Comparison of ENCODE assay signal across 1 cellular context in the genomic region with DNA sequence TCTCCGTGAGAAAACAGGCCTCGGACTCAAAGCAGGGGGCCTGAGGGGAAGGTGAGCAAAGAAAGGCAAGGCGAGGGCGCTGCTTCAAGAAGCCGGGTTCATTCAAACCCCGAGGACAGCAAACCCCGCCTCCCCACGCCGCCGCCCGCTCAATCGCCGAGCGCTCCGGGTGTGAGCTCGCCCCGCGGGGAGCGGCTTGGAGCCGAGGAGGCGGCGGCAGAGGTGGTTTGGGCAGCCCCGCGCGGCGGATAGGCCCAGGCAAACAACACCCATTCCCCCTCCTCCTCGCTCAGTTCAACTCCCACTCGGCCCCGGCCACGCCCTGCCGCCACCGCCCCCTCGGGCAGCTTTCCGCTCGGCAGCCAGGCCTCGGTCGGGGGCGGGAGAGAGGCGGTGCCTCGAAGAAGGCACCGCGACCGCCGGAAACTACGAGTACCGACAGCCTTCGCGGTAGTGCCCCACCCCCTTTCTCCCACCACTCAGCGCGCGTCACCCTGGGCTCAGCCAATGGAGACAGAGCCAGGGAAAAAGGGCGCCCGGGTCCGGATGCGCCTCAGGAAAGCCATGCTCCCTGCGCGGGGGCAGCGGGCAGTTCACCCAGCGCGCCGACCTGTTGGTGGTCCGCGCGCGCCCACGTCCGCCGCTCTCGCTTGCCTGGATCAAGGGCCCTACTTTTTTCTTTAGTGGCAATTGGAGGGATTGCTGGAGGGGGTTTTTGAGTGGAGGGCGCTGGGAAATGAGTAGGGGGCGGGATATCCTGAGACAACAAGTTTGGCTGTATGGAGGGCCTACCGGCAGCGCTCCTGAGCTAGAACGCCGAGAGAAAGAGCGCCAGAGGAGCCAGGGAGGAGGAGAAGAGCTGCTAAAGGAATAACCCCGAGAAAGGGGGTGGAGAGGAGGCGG.
A peak's percentile ranks its signal among the peaks of the same experiment; 100 is the strongest.
TF ChIP-seq lines count a peak whose summit lies in the region.

No MANE protein-coding gene starts in this region.

TF ChIP-seq in K562, 482 proteins besides CTCF, POLR2A, EP300 and RAD21 (continued from another document and continues in another):
- no peak for TF ChIP-seq MYBL2 (IDR thresholded peaks at IDR 0.05; ENCODE audit: low read depth)
- no peak for TF ChIP-seq MYBL2 (CRISPR knock-in tag; IDR thresholded peaks at IDR 0.05; ENCODE audit: borderline replicate concordance)
- TF ChIP-seq ZNF586 (CRISPR knock-in tag; conservative IDR thresholded peaks at IDR 0.05): no peak
- TF ChIP-seq, protein P1, sequence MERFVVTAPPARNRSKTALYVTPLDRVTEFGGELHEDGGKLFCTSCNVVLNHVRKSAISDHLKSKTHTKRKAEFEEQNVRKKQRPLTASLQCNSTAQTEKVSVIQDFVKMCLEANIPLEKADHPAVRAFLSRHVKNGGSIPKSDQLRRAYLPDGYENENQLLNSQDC (CRISPR knock-in tag; IDR thresholded peaks at IDR 0.05): no peak
- TF ChIP-seq, protein P2, sequence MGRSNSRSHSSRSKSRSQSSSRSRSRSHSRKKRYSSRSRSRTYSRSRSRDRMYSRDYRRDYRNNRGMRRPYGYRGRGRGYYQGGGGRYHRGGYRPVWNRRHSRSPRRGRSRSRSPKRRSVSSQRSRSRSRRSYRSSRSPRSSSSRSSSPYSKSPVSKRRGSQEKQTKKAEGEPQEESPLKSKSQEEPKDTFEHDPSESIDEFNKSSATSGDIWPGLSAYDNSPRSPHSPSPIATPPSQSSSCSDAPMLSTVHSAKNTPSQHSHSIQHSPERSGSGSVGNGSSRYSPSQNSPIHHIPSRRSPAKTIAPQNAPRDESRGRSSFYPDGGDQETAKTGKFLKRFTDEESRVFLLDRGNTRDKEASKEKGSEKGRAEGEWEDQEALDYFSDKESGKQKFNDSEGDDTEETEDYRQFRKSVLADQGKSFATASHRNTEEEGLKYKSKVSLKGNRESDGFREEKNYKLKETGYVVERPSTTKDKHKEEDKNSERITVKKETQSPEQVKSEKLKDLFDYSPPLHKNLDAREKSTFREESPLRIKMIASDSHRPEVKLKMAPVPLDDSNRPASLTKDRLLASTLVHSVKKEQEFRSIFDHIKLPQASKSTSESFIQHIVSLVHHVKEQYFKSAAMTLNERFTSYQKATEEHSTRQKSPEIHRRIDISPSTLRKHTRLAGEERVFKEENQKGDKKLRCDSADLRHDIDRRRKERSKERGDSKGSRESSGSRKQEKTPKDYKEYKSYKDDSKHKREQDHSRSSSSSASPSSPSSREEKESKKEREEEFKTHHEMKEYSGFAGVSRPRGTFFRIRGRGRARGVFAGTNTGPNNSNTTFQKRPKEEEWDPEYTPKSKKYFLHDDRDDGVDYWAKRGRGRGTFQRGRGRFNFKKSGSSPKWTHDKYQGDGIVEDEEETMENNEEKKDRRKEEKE (IDR thresholded peaks at IDR 0.05; ENCODE audit: borderline replicate concordance in 1 of 2, control insufficient read depth in 1 of 2, low read depth in 2 of 2, low read length in 1 of 2): no peak
- TF ChIP-seq, protein P3, sequence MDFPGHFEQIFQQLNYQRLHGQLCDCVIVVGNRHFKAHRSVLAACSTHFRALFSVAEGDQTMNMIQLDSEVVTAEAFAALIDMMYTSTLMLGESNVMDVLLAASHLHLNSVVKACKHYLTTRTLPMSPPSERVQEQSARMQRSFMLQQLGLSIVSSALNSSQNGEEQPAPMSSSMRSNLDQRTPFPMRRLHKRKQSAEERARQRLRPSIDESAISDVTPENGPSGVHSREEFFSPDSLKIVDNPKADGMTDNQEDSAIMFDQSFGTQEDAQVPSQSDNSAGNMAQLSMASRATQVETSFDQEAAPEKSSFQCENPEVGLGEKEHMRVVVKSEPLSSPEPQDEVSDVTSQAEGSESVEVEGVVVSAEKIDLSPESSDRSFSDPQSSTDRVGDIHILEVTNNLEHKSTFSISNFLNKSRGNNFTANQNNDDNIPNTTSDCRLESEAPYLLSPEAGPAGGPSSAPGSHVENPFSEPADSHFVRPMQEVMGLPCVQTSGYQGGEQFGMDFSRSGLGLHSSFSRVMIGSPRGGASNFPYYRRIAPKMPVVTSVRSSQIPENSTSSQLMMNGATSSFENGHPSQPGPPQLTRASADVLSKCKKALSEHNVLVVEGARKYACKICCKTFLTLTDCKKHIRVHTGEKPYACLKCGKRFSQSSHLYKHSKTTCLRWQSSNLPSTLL (IDR thresholded peaks at IDR 0.05): no peak
- TF ChIP-seq, protein P4, sequence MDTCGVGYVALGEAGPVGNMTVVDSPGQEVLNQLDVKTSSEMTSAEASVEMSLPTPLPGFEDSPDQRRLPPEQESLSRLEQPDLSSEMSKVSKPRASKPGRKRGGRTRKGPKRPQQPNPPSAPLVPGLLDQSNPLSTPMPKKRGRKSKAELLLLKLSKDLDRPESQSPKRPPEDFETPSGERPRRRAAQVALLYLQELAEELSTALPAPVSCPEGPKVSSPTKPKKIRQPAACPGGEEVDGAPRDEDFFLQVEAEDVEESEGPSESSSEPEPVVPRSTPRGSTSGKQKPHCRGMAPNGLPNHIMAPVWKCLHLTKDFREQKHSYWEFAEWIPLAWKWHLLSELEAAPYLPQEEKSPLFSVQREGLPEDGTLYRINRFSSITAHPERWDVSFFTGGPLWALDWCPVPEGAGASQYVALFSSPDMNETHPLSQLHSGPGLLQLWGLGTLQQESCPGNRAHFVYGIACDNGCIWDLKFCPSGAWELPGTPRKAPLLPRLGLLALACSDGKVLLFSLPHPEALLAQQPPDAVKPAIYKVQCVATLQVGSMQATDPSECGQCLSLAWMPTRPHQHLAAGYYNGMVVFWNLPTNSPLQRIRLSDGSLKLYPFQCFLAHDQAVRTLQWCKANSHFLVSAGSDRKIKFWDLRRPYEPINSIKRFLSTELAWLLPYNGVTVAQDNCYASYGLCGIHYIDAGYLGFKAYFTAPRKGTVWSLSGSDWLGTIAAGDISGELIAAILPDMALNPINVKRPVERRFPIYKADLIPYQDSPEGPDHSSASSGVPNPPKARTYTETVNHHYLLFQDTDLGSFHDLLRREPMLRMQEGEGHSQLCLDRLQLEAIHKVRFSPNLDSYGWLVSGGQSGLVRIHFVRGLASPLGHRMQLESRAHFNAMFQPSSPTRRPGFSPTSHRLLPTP (IDR thresholded peaks at IDR 0.05; ENCODE audit: borderline replicate concordance, extremely low read depth, insufficient read length): no peak
- TF ChIP-seq RCOR1 (IDR thresholded peaks at IDR 0.05; ENCODE audit: borderline replicate concordance in 1 of 2, low read depth in 2 of 2, low read length in 2 of 2): no peak; a peak in 1 of 4 replicates
- no peak for TF ChIP-seq ZC3H4 (CRISPR knock-in tag; IDR thresholded peaks at IDR 0.05; ENCODE audit: borderline replicate concordance)
- TF ChIP-seq SMAD1 (IDR thresholded peaks at IDR 0.05; ENCODE audit: low read depth, low read length, partially characterized antibody): no peak
- no peak for TF ChIP-seq SLC30A9 (CRISPR knock-in tag; IDR thresholded peaks at IDR 0.05)
- peak; percentile 0; the same call in 1 of the 2 replicates for TF ChIP-seq FOXP1 (CRISPR knock-in tag; IDR thresholded peaks at IDR 0.05)
- TF ChIP-seq ASH1L (IDR thresholded peaks at IDR 0.05; ENCODE audit: borderline replicate concordance, low read depth, partially characterized antibody): no peak
- TF ChIP-seq RB1 (IDR thresholded peaks at IDR 0.05; ENCODE audit: low read depth): no peak; the same call in 1 of the 2 replicates
- TF ChIP-seq, protein P5, sequence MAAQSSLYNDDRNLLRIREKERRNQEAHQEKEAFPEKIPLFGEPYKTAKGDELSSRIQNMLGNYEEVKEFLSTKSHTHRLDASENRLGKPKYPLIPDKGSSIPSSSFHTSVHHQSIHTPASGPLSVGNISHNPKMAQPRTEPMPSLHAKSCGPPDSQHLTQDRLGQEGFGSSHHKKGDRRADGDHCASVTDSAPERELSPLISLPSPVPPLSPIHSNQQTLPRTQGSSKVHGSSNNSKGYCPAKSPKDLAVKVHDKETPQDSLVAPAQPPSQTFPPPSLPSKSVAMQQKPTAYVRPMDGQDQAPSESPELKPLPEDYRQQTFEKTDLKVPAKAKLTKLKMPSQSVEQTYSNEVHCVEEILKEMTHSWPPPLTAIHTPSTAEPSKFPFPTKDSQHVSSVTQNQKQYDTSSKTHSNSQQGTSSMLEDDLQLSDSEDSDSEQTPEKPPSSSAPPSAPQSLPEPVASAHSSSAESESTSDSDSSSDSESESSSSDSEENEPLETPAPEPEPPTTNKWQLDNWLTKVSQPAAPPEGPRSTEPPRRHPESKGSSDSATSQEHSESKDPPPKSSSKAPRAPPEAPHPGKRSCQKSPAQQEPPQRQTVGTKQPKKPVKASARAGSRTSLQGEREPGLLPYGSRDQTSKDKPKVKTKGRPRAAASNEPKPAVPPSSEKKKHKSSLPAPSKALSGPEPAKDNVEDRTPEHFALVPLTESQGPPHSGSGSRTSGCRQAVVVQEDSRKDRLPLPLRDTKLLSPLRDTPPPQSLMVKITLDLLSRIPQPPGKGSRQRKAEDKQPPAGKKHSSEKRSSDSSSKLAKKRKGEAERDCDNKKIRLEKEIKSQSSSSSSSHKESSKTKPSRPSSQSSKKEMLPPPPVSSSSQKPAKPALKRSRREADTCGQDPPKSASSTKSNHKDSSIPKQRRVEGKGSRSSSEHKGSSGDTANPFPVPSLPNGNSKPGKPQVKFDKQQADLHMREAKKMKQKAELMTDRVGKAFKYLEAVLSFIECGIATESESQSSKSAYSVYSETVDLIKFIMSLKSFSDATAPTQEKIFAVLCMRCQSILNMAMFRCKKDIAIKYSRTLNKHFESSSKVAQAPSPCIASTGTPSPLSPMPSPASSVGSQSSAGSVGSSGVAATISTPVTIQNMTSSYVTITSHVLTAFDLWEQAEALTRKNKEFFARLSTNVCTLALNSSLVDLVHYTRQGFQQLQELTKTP (IDR thresholded peaks at IDR 0.05; ENCODE audit: low read depth in 1 of 2, partially characterized antibody in 2 of 2): peak; percentile 36 to 92
- TF ChIP-seq ERF (CRISPR knock-in tag; IDR thresholded peaks at IDR 0.05): no peak; the same call in 1 of the 2 replicates
- TF ChIP-seq ZNF57 (CRISPR knock-in tag; IDR thresholded peaks at IDR 0.05): no peak
- TF ChIP-seq RFX7 (CRISPR knock-in tag; IDR thresholded peaks at IDR 0.05): no peak
- TF ChIP-seq HDAC3 (IDR thresholded peaks at IDR 0.05; ENCODE audit: borderline replicate concordance, partially characterized antibody): no peak
- TF ChIP-seq, protein P6, sequence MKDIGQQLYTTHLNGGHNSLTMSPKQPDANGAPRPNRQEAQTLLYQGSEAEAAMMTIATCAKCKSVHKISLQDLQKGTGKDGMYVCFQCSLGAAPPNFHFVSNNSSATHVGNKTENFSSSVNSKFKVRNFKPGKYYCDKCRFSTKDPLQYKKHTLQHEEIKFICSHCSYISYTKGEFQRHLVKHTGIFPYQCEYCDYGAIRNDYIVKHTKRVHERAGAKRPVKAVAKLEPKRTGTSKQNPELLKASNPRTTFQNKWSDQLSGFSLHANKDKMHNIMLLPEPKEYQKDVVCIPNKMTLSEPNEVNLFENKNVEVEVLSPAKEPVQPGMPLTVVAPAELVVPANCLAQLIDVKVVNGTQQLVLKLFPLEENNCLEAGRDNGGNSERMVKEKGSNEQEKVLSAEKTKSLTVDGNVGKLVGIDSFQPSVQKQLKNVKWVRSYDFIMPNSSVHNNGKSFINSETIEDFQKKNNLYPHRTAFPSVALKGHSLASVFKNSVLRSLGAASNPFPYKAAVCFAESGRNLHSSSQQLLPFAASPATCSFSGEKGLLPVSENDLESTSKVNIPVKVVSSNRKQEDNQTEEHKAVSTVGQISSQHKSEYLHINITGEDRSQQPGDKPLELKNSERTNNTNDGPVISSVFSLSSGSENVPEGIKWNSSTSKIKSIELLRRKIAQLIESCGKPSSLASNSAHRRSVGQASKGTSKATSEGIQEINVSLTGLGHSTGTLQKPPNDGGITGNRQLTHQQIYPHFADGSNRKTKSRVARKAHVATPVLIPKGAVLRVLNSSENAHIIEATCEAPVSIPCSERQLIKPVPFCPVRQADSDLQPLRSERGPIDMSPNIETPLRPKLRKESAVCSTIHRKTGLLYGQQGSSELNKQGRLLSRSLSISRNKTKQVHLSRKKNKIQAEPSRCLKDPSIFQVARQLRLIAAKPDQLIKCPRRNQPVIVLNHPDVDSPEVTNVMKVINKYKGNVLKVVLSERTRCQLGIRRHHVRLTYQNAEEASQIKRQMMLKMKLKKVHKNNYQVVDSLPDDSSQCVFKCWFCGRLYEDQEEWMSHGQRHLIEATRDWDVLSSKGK (CRISPR knock-in tag; IDR thresholded peaks at IDR 0.05): no peak
- TF ChIP-seq, protein P7, sequence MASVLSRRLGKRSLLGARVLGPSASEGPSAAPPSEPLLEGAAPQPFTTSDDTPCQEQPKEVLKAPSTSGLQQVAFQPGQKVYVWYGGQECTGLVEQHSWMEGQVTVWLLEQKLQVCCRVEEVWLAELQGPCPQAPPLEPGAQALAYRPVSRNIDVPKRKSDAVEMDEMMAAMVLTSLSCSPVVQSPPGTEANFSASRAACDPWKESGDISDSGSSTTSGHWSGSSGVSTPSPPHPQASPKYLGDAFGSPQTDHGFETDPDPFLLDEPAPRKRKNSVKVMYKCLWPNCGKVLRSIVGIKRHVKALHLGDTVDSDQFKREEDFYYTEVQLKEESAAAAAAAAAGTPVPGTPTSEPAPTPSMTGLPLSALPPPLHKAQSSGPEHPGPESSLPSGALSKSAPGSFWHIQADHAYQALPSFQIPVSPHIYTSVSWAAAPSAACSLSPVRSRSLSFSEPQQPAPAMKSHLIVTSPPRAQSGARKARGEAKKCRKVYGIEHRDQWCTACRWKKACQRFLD (CRISPR knock-in tag; IDR thresholded peaks at IDR 0.05): no peak; the same call in 1 of the 2 replicates
